1 cellular context compared by ENCODE assay signal in the genomic region with DNA sequence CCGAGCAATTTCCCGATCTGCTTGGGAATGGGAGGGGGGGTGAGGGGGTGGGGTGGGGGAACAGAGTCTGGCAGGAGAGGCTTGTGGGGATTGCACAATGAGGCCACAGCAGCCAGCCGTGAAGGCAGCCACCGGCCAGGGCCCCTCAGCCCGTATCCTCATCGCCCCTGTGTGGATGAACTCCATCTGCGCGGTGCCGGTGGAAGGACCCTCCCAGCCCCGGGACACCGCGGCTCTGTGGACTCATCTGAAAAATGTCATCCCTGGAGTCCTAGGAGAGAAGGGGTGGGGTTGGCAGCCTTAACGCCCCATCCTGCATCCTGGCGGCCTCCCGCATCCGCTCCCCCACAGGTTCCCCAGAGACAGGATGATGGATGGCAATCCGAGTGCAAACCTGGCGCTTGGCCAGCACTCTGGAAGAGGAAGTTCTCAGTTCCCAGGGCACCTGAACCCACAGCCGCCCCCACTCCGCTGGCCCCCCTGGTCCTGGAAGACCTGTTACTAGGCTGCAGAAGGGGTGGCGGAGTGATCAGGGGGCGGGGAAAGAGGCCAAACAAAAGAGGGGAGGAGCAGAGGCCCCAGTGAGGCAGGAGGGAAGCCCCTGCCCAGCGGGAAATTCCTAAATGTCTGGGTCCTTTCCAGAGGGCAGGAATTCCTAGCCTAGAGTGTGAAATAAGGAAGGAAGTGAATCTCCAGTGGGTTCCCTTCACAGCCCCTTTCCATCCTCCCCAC.
A peak's percentile ranks its signal among the peaks of the same experiment; 100 is the strongest.
TF ChIP-seq lines count a peak whose summit lies in the region.

No MANE protein-coding gene starts in this region.

TF ChIP-seq in K562, 482 proteins besides CTCF, POLR2A, EP300 and RAD21 (continued from another document and continues in another):
- peak; percentile 58; the same call in 1 of the 2 replicates for TF ChIP-seq TFAP4 (CRISPR knock-in tag; IDR thresholded peaks at IDR 0.05; ENCODE audit: borderline replicate concordance)
- no peak for TF ChIP-seq CUX1 (CRISPR knock-in tag; IDR thresholded peaks at IDR 0.05)
- peak; percentile 95 for TF ChIP-seq VEZF1 (CRISPR knock-in tag; IDR thresholded peaks at IDR 0.05)
- peak; percentile 16 for TF ChIP-seq HMGN3 (IDR thresholded peaks at IDR 0.05; ENCODE audit: borderline replicate concordance, extremely low read depth, insufficient read length, low read depth, low read length)
- peak in 1 of 2 experiments; percentile 34; a peak in 1 of 4 replicates for TF ChIP-seq HDAC1 (IDR thresholded peaks at IDR 0.05)
- TF ChIP-seq KDM4B (IDR thresholded peaks at IDR 0.05; ENCODE audit: borderline replicate concordance in 2 of 2, low read depth in 1 of 2), result peak in 1 of 2 experiments; percentile 76; a peak in 1 of 4 replicates
- no peak for TF ChIP-seq FOXP4 (CRISPR knock-in tag; IDR thresholded peaks at IDR 0.05; ENCODE audit: borderline replicate concordance)
- TF ChIP-seq REST (CRISPR knock-in tag; IDR thresholded peaks at IDR 0.05; ENCODE audit: low read depth), result no peak
- TF ChIP-seq SMARCA4 (IDR thresholded peaks at IDR 0.05), result peak; percentile 37; the same call in 1 of the 2 replicates
- TF ChIP-seq NR2C1 (IDR thresholded peaks at IDR 0.05), result no peak
- 0 out of 2 replicates have a peak, but pooled peaks have one; percentile 22 for TF ChIP-seq NR2C1 (tag; IDR thresholded peaks at IDR 0.05)
- TF ChIP-seq NFIX (CRISPR knock-in tag; IDR thresholded peaks at IDR 0.05; ENCODE audit: low read depth), result peak; percentile 71
- TF ChIP-seq MYNN (IDR thresholded peaks at IDR 0.05), result peak; percentile 77; the same call in 1 of the 2 replicates
- TF ChIP-seq MYNN (CRISPR knock-in tag; IDR thresholded peaks at IDR 0.05), result no peak
- 0 out of 2 replicates have a peak, but pooled peaks have one; percentile 37 for TF ChIP-seq CXXC5 (CRISPR knock-in tag; IDR thresholded peaks at IDR 0.05)
- TF ChIP-seq CTBP1 (IDR thresholded peaks at IDR 0.05; ENCODE audit: borderline replicate concordance), result peak; percentile 99
- TF ChIP-seq MEIS2 (IDR thresholded peaks at IDR 0.05; ENCODE audit: partially characterized antibody), result peak; percentile 100
- 0 out of 2 replicates have a peak, but pooled peaks have one; percentile 4 for TF ChIP-seq POLR2G (IDR thresholded peaks at IDR 0.05; ENCODE audit: low read depth, low read length)
- TF ChIP-seq ESRRA (IDR thresholded peaks at IDR 0.05; ENCODE audit: borderline replicate concordance, low read depth), result peak; percentile 35; the same call in 1 of the 2 replicates
- TF ChIP-seq TRIM24 (IDR thresholded peaks at IDR 0.05), result 0 out of 4 replicates have a peak, but pooled peaks of 1 of the 2 experiments have one; percentile 7
- peak in 1 of 2 experiments; percentile 27; a peak in 1 of 4 replicates for TF ChIP-seq MAZ (CRISPR knock-in tag; conservative IDR thresholded peaks at IDR 0.05 in 1 of 2, IDR thresholded peaks at IDR 0.05 in 1 of 2)
- peak; percentile 38; the same call in 1 of the 2 replicates for TF ChIP-seq CREM (IDR thresholded peaks at IDR 0.05; ENCODE audit: low read depth)
- TF ChIP-seq YBX1 (IDR thresholded peaks at IDR 0.05), result no peak
- TF ChIP-seq SMARCE1 (IDR thresholded peaks at IDR 0.05), result peak; percentile 56; the same call in 1 of the 2 replicates
- TF ChIP-seq CBFA2T3 (IDR thresholded peaks at IDR 0.05), result peak; percentile 31
- TF ChIP-seq CEBPG (CRISPR knock-in tag; IDR thresholded peaks at IDR 0.05), result no peak
- peak in 1 of 2 experiments; percentile 21; a peak in 1 of 4 replicates for TF ChIP-seq CEBPG (tag; conservative IDR thresholded peaks at IDR 0.05 in 1 of 2, IDR thresholded peaks at IDR 0.05 in 1 of 2)
- TF ChIP-seq, protein P1, sequence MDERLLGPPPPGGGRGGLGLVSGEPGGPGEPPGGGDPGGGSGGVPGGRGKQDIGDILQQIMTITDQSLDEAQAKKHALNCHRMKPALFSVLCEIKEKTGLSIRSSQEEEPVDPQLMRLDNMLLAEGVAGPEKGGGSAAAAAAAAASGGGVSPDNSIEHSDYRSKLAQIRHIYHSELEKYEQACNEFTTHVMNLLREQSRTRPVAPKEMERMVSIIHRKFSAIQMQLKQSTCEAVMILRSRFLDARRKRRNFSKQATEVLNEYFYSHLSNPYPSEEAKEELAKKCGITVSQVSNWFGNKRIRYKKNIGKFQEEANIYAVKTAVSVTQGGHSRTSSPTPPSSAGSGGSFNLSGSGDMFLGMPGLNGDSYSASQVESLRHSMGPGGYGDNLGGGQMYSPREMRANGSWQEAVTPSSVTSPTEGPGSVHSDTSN (CRISPR knock-in tag; IDR thresholded peaks at IDR 0.05; ENCODE audit: low read depth), result peak; percentile 99
- TF ChIP-seq, protein P1 (tag; conservative IDR thresholded peaks at IDR 0.05; ENCODE audit: low read depth), result peak; percentile 97
- peak; percentile 75 for TF ChIP-seq LEF1 (IDR thresholded peaks at IDR 0.05)
- peak; percentile 62 for TF ChIP-seq CEBPB (tag; IDR thresholded peaks at IDR 0.05)
- peak; percentile 70 for TF ChIP-seq EGR1 (conservative IDR thresholded peaks at IDR 0.05)
- no peak for TF ChIP-seq PRPF4 (IDR thresholded peaks at IDR 0.05; ENCODE audit: insufficient read depth, low read depth, low read length, poor library complexity, severe bottlenecking)
- peak; percentile 43 for TF ChIP-seq ATF7 (IDR thresholded peaks at IDR 0.05)
- peak in 1 of 2 experiments; percentile 78; a peak in 2 of 4 replicates for TF ChIP-seq KDM1A (IDR thresholded peaks at IDR 0.05)
- peak in 1 of 3 experiments; percentile 8 for TF ChIP-seq YY1 (IDR thresholded peaks at IDR 0.05; ENCODE audit: borderline replicate concordance in 1 of 3, control insufficient read depth in 1 of 3, extremely low read depth in 1 of 3, insufficient read depth in 3 of 3, insufficient read length in 1 of 3, insufficient replicate concordance in 2 of 3, low read depth in 1 of 3, low read length in 2 of 3)
- TF ChIP-seq, protein P2, sequence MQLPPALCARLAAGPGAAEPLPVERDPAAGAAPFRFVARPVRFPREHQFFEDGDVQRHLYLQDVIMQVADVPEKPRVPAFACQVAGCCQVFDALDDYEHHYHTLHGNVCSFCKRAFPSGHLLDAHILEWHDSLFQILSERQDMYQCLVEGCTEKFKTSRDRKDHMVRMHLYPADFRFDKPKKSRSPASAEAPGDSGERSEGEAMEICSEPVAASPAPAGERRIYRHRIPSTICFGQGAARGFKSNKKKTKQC (CRISPR knock-in tag; IDR thresholded peaks at IDR 0.05), result no peak
- no peak for TF ChIP-seq SUPT5H (IDR thresholded peaks at IDR 0.05)
- TF ChIP-seq TEAD4 (IDR thresholded peaks at IDR 0.05; ENCODE audit: low read length), result peak; percentile 11; the same call in 1 of the 2 replicates
- TF ChIP-seq TEAD4 (CRISPR knock-in tag; IDR thresholded peaks at IDR 0.05; ENCODE audit: borderline replicate concordance), result no peak
